1 cellular context compared by ENCODE assay signal in the genomic region with DNA sequence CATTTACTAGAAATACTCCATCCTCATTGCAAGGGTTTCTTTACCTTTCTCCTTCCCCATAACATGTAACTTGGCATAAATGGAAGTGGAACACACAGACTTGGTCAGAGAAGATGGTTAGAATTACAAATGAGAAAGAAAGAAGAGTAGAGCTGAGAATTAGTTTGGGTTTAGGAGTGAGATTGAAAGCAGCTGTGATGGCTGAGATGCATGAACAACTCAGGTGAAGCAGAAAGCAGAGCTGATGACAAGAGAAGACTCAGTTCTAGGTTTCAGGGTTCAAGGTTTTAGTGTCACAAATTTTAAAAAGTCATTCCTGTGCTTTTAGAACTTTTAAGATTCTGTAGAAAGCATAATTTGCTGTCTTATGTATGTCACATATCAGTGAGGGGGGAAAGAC.
TF ChIP-seq lines count a peak whose summit lies in the region.

No MANE protein-coding gene starts in this region.

TF ChIP-seq in SK-N-SH treated with all-trans-retinoic acid at 6 μM for 48 hours, 23 proteins besides CTCF, POLR2A, EP300 and RAD21 (continued from another document):
- TF ChIP-seq, protein P1, sequence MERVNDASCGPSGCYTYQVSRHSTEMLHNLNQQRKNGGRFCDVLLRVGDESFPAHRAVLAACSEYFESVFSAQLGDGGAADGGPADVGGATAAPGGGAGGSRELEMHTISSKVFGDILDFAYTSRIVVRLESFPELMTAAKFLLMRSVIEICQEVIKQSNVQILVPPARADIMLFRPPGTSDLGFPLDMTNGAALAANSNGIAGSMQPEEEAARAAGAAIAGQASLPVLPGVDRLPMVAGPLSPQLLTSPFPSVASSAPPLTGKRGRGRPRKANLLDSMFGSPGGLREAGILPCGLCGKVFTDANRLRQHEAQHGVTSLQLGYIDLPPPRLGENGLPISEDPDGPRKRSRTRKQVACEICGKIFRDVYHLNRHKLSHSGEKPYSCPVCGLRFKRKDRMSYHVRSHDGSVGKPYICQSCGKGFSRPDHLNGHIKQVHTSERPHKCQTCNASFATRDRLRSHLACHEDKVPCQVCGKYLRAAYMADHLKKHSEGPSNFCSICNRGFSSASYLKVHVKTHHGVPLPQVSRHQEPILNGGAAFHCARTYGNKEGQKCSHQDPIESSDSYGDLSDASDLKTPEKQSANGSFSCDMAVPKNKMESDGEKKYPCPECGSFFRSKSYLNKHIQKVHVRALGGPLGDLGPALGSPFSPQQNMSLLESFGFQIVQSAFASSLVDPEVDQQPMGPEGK (CRISPR knock-in tag; IDR thresholded peaks at IDR 0.05; ENCODE audit: borderline replicate concordance) = no peak
- TF ChIP-seq RARB (CRISPR knock-in tag; IDR thresholded peaks at IDR 0.05) = no peak
- TF ChIP-seq, protein P2, sequence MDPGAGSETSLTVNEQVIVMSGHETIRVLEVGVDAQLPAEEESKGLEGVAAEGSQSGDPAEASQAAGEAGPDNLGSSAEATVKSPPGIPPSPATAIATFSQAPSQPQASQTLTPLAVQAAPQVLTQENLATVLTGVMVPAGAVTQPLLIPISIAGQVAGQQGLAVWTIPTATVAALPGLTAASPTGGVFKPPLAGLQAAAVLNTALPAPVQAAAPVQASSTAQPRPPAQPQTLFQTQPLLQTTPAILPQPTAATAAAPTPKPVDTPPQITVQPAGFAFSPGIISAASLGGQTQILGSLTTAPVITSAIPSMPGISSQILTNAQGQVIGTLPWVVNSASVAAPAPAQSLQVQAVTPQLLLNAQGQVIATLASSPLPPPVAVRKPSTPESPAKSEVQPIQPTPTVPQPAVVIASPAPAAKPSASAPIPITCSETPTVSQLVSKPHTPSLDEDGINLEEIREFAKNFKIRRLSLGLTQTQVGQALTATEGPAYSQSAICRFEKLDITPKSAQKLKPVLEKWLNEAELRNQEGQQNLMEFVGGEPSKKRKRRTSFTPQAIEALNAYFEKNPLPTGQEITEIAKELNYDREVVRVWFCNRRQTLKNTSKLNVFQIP (CRISPR knock-in tag; IDR thresholded peaks at IDR 0.05; ENCODE audit: borderline replicate concordance, low read depth) = no peak
